ENCODE assay signal across 17 cellular contexts in the genomic region with DNA sequence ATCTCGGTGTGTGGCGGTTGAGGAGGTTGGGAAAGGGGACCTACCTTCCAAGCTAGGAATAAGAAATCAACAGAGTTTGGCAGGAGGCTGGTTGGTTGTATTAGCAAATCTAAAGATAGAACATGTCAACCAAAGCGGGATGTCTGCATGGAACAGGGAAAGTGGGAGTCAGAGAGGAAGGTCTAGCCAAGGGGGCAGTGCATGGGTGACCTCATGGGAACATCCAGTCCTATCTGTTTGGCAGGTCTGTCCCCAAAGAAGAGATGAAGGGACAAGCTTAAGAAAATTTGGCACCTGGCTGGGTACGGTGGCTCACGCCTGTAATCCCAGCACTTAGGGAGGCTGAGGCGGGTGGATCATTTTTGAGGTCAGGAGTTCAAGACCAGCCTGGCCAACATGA.
DNase-seq lines count a peak whose midpoint lies in the region; ATAC-seq and TF ChIP-seq lines count a peak whose summit lies in the region.
"Had no signal": no experiment of that assay in that cellular context is flagged by ENCODE, and none has a peak within 500 bp of the region (broad histone marks: within the 10 kb centered on the region; RNA-seq: fewer than 3 reads in every experiment).

No MANE protein-coding gene starts in this region.

- H2AFZ ChIP-seq in MM.1S (ENCODE audit: low read length): no peak overlapping the region
- H2AFZ ChIP-seq: GM23248 had no signal

- H3K9ac ChIP-seq in MM.1S (ENCODE audit: low read length): no peak overlapping the region
- H3K9ac ChIP-seq: BLaER1, GM23248 had no signal

- 51 to 61% methylated on average over 6 of the region's 6 CpGs for WGBS in heart right ventricle, 2 donors
- WGBS in psoas muscle, 3 donors: 21 to 58% (median 26%) methylated on average over 6 of the region's 6 CpGs

- ATAC-seq in Right ventricle myocardium inferior (peak; percentile 49), heart right ventricle (peak in 5 of 8 donors; percentile 28 to 94 (median 73)), psoas muscle (peak; percentile 51 to 90 (median 84))
- ATAC-seq: CD8-positive, alpha-beta T cell had no signal

- no peaks in the 10 kb centered on the region for H4K20me1 ChIP-seq in MM.1S (ENCODE audit: insufficient read depth, low read length)
- H4K20me1 ChIP-seq: BLaER1 had no signal

- TF ChIP-seq CTCF in right atrium auricular region (IDR thresholded peaks at IDR 0.05) (no peak), heart right ventricle (IDR thresholded peaks at IDR 0.05) (no peak), psoas muscle (IDR thresholded peaks at IDR 0.05) (no peak), MM.1S (IDR thresholded peaks at IDR 0.05; ENCODE audit: low read length) (no peak)

- peaks cover 0 to 18% of the 10 kb centered on the region in 2 donors for H3K4me1 ChIP-seq in right atrium auricular region
- H3K4me1 ChIP-seq in heart right ventricle: peaks cover 0 to 29% (median 0%) of the 10 kb centered on the region in 9 donors
- H3K4me1 ChIP-seq in psoas muscle: peaks cover 24% of the 10 kb centered on the region
- no peaks in the 10 kb centered on the region for H3K4me1 ChIP-seq in MM.1S (ENCODE audit: low read length)
- H3K4me1 ChIP-seq: BLaER1 had no signal

- H3K9me2 ChIP-seq in MM.1S (replicated peaks; ENCODE audit: insufficient read depth, low read length): no peaks in the 10 kb centered on the region

- H3K36me3 ChIP-seq in right atrium auricular region (no peaks in the 10 kb centered on the region), heart right ventricle (no peaks in the 10 kb centered on the region), psoas muscle (ENCODE audit: insufficient read depth in 1 of 2, low read depth in 1 of 2) (no peaks in the 10 kb centered on the region), MM.1S (replicated peaks; ENCODE audit: insufficient read depth, low read length) (no peaks in the 10 kb centered on the region)
- H3K36me3 ChIP-seq: BLaER1 had no signal

- intact Hi-C loops in Right ventricle myocardium inferior (cut with DNase I): loop anchor here (5.0 to 10.0 kb wide), 2 partner anchors 118 to 210 kb away; partner anchors contain the start of gene TSC22D1
- intact Hi-C loops in heart right ventricle (cut with DNase I): loop anchor here in 1 of 10 donors (5.0 kb wide), 1 partner anchor 118 kb away; the partner anchor contains the start of gene TSC22D1
- intact Hi-C loops in psoas muscle (cut with DNase I): no loop called here

- no peaks in the 10 kb centered on the region for H3K79me2 ChIP-seq in MM.1S (ENCODE audit: low read length)

- no peak overlapping the region for H3K4me3 ChIP-seq in right atrium auricular region
- H3K4me3 ChIP-seq in heart right ventricle: no peak overlapping the region
- H3K4me3 ChIP-seq in psoas muscle: no peak overlapping the region
- H3K4me3 ChIP-seq in MM.1S (ENCODE audit: low read length): no peak overlapping the region
- H3K4me3 ChIP-seq: BLaER1, GM23248 had no signal

- H3K27me3 ChIP-seq in right atrium auricular region: no peaks in the 10 kb centered on the region
- H3K27me3 ChIP-seq in heart right ventricle: no peaks in the 10 kb centered on the region
- no peaks in the 10 kb centered on the region for H3K27me3 ChIP-seq in psoas muscle (ENCODE audit: insufficient read depth in 3 of 3, low read length in 2 of 3)
- no peaks in the 10 kb centered on the region for H3K27me3 ChIP-seq in MM.1S (replicated peaks; ENCODE audit: insufficient read depth, low read length)
- H3K27me3 ChIP-seq: BLaER1 had no signal

- H3F3A ChIP-seq in MM.1S (ENCODE audit: insufficient read depth, low read length): no peaks in the 10 kb centered on the region

- no peak overlapping the region for H3K27ac ChIP-seq in right atrium auricular region
- H3K27ac ChIP-seq in heart right ventricle: no peak overlapping the region
- H3K27ac ChIP-seq in psoas muscle: peak overlapping the region; percentile 76
- H3K27ac ChIP-seq in MM.1S (ENCODE audit: low read length): no peak overlapping the region
- H3K27ac ChIP-seq: 22Rv1, BLaER1, C4-2B, GM23248 had no signal

- DNase-seq in Right ventricle myocardium inferior (ENCODE audit: missing footprints) (no peak), right atrium auricular region (ENCODE audit: low spot score) (no peak), heart right ventricle (no peak), psoas muscle (peak; percentile 22 to 59), MM.1S (no peak), NCI-H2107 (lab: John Stamatoyannopoulos, UW) (no peak)
- DNase-seq: Caco-2; CD4-positive, CD25-positive, alpha-beta regulatory T cell; CD8-positive, alpha-beta T cell; DMS153; DND-41; GM23248; H7; HCEC 1CT had no signal

- no peaks in the 10 kb centered on the region for H3K9me3 ChIP-seq in right atrium auricular region
- H3K9me3 ChIP-seq in heart right ventricle: no peaks in the 10 kb centered on the region
- H3K9me3 ChIP-seq in psoas muscle: no peaks in the 10 kb centered on the region
- no peaks in the 10 kb centered on the region for H3K9me3 ChIP-seq in MM.1S (replicated peaks; ENCODE audit: insufficient read depth, low read length)
- H3K9me3 ChIP-seq: BLaER1, Caco-2 had no signal

- H3K4me2 ChIP-seq in MM.1S (ENCODE audit: low read depth, low read length): no peak overlapping the region
- H3K4me2 ChIP-seq: BLaER1 had no signal

Comparison
In these comparisons a context has a peak if more than half of its experiments do, and no peak if none do; other contexts are left out.
1. DNase-seq: peak in psoas muscle (2 of 2); none in Right ventricle myocardium inferior (single experiment), right atrium auricular region (single experiment), heart right ventricle (0 of 2), MM.1S (single experiment) and NCI-H2107 (single experiment).
2. Peak in every context shown above with its lines, with median percentiles within 50 percentile points of each other: ATAC-seq.